In genomic region chr14:75003250-75004027, GRCh38 we compare ENCODE assay signal across 8 cellular contexts. TPM values are rescaled to one million over a fixed set of nuclear protein-coding genes. Genes with fewer than 3 reads are reported as not detected.
DNase-seq lines count a peak whose midpoint lies in the region; ATAC-seq and TF ChIP-seq lines count a peak whose summit lies in the region.

No MANE protein-coding gene starts in this region.

- H3K4me3 Mint-ChIP-seq in type B pancreatic cell = peak overlapping the region; percentile 99

- peaks cover 24% of the 10 kb centered on the region for H3K79me2 ChIP-seq in ACC112 (ENCODE audit: control insufficient read depth, insufficient read depth, low read length, unreplicated experiment)

- no peaks in the 10 kb centered on the region for H3K27me3 Mint-ChIP-seq in type B pancreatic cell

- WGBS in liver = 11% methylated on average over 18 of the region's 18 CpGs

- peaks cover 15% of the 10 kb centered on the region for H3K4me1 Mint-ChIP-seq in type B pancreatic cell (ENCODE audit: unreplicated experiment)

- peak overlapping the region; percentile 82 for H3K27ac Mint-ChIP-seq in type B pancreatic cell

- peak overlapping the region; percentile 85 for H2AFZ ChIP-seq in ACC112 (ENCODE audit: low read length, unreplicated experiment)

- no peak for TF ChIP-seq RAD21 in liver (IDR thresholded peaks at IDR 0.05)

- H3K4me1 ChIP-seq in ACC112 (ENCODE audit: control insufficient read depth, insufficient read depth, low read length, unreplicated experiment) (peaks cover 14% of the 10 kb centered on the region), HEK293 (ENCODE audit: control insufficient read depth, insufficient read depth, low read length) (no peaks in the 10 kb centered on the region), liver (ENCODE audit: control insufficient read depth in 4 of 4, insufficient read depth in 4 of 4, low read length in 3 of 4) (peaks cover 0 to 17% (median 12%) of the 10 kb centered on the region in 4 donors)

- H3K36me3 ChIP-seq in ACC112 (ENCODE audit: insufficient read depth, low read length) = peaks cover 28% of the 10 kb centered on the region
- peaks cover 36 to 46% of the 10 kb centered on the region in 2 experiments for H3K36me3 ChIP-seq in HEK293 (ENCODE audit: control insufficient read depth in 2 of 2, insufficient read depth in 1 of 2, low read length in 2 of 2)
- peaks cover 7 to 27% (median 18%) of the 10 kb centered on the region in 4 donors for H3K36me3 ChIP-seq in liver (ENCODE audit: control insufficient read depth in 4 of 4, insufficient read depth in 3 of 4, low read depth in 1 of 4, low read length in 3 of 4)

- no peaks in the 10 kb centered on the region for H3K27me3 ChIP-seq in ACC112 (ENCODE audit: insufficient read depth, low read length)
- no peaks in the 10 kb centered on the region for H3K27me3 ChIP-seq in liver (ENCODE audit: control insufficient read depth in 4 of 4, insufficient read depth in 4 of 4, low read length in 3 of 4)

- CTCF ChIA-PET in HEK293 (lab: Yijun Ruan, JAX) = interaction anchor here (0.6 to 2.7 kb wide), 7 partner anchors 13 to 1878 kb away, joined by 3 to 10 read pairs (median 4); no protein-coding TSS in a partner anchor

- no peak for TF ChIP-seq CTCF in HEK293 (tag by site-specific recombination; IDR thresholded peaks at IDR 0.05)
- TF ChIP-seq CTCF in liver (IDR thresholded peaks at IDR 0.05; ENCODE audit: low read depth, low read length, missing input control) = no peak
- no peak for TF ChIP-seq CTCF in type B pancreatic cell (conservative IDR thresholded peaks at IDR 0.05)

- peaks cover 26% of the 10 kb centered on the region for H3K36me3 Mint-ChIP-seq in type B pancreatic cell

- ATAC-seq in GM18867 (IDR thresholded peaks at IDR 0.05; ENCODE audit: unreplicated experiment) = no peak
- ATAC-seq in HG03045 (IDR thresholded peaks at IDR 0.05; ENCODE audit: unreplicated experiment) = no peak

- no peak for DNase-seq in type B pancreatic cell (ENCODE audit: extremely low spot score, unreplicated experiment)
- DNase-seq in SKM-1 (lab: John Stamatoyannopoulos, UW; ENCODE audit: unreplicated experiment) = no peak

- peak overlapping the region; percentile 30 to 39 for H3K9ac ChIP-seq in liver (ENCODE audit: low read depth in 1 of 2, low read length in 2 of 2)

- POLR2A ChIA-PET in HEK293 (lab: Yijun Ruan, JAX) = interaction anchor here (1.3 to 1.7 kb wide), 3 partner anchors 15 to 80 kb away, joined by 3 to 6 read pairs (median 6); partner anchors contain the start of genes PGF and RPS6KL1

- H3K4me3 ChIP-seq in ACC112 (ENCODE audit: low read depth, low read length) (peak overlapping the region; percentile 97), HEK293 (ENCODE audit: low read depth, low read length) (peak overlapping the region; percentile 83), liver (ENCODE audit: low read depth in 1 of 3, low read length in 3 of 3) (peak overlapping the region; percentile 86 to 91 (median 87))

- peak overlapping the region; percentile 10; the same call in 1 of the 2 replicates for H3K27ac ChIP-seq in ACC112 (ENCODE audit: low read depth, low read length)
- H3K27ac ChIP-seq in HEK293 (ENCODE audit: extremely low read depth, low read depth, low read length) = peak overlapping the region; percentile 6; the same call in 1 of the 2 replicates
- peak overlapping the region; percentile 72 for H3K27ac ChIP-seq in angular gyrus (ENCODE audit: low read depth, low read length)
- H3K27ac ChIP-seq in liver (ENCODE audit: low read depth in 1 of 2, low read length in 2 of 2) = peak overlapping the region; percentile 52 to 67

- H3K9me3 ChIP-seq in HEK293 (ENCODE audit: control insufficient read depth, insufficient read depth, low read depth, low read length) (no peaks in the 10 kb centered on the region), liver (ENCODE audit: control insufficient read depth in 4 of 4, low read length in 3 of 4) (peaks cover 0 to 3% (median 0%) of the 10 kb centered on the region in 4 donors)

- no peaks in the 10 kb centered on the region for H3K9me3 Mint-ChIP-seq in type B pancreatic cell

TF ChIP-seq in HEK293, 187 proteins besides CTCF, POLR2A, EP300 and RAD21 (continues in another document):
- TF ChIP-seq REPIN1 (tag by site-specific recombination; IDR thresholded peaks at IDR 0.05; ENCODE audit: low read depth) = no peak
- peak; percentile 4; the same call in 1 of the 2 replicates for TF ChIP-seq ZNF76 (tag by site-specific recombination; IDR thresholded peaks at IDR 0.05; ENCODE audit: borderline replicate concordance, low read depth)
- TF ChIP-seq ZNF843 (tag by site-specific recombination; IDR thresholded peaks at IDR 0.05) = no peak
- no peak for TF ChIP-seq SALL2 (tag by site-specific recombination; IDR thresholded peaks at IDR 0.05; ENCODE audit: borderline replicate concordance)
- no peak for TF ChIP-seq ZNF639 (tag by site-specific recombination; IDR thresholded peaks at IDR 0.05)
- TF ChIP-seq ZNF391 (tag by site-specific recombination; IDR thresholded peaks at IDR 0.05; ENCODE audit: borderline replicate concordance, low read depth) = no peak
- peak; percentile 85 for TF ChIP-seq SCRT2 (tag by site-specific recombination; IDR thresholded peaks at IDR 0.05)
- no peak for TF ChIP-seq ELK4 (IDR thresholded peaks at IDR 0.05; ENCODE audit: borderline replicate concordance, low read depth, low read length)
- peak; percentile 77 for TF ChIP-seq SCRT1 (tag by site-specific recombination; IDR thresholded peaks at IDR 0.05; ENCODE audit: borderline replicate concordance)

TF ChIP-seq in liver, 16 proteins besides CTCF, POLR2A, EP300 and RAD21:
- no peak for TF ChIP-seq FOXA2 (IDR thresholded peaks at IDR 0.05)
- TF ChIP-seq GABPA (IDR thresholded peaks at IDR 0.05 in 1 of 2, conservative IDR thresholded peaks at IDR 0.05 in 1 of 2) = no peak
- TF ChIP-seq RXRA (IDR thresholded peaks at IDR 0.05) = no peak
- TF ChIP-seq REST (IDR thresholded peaks at IDR 0.05) = no peak
- TF ChIP-seq JUND (IDR thresholded peaks at IDR 0.05) = no peak

RNA-seq across cellular contexts. Expression of gene EIF2B2, which starts 0.7 kb away (rescaled TPM):
- 10 to 100 TPM; 16.2 to 22.0 TPM for total RNA-seq in liver
- 10 to 100 TPM; 18.5 to 23.6 TPM for polyA plus RNA-seq in liver
- 36.5 and 45.0 TPM in 2 replicates for total RNA-seq in type B pancreatic cell (ENCODE audit: low replicate concordance)

RNA-seq across cellular contexts. Expression of gene MLH3, which starts 47.8 kb away (rescaled TPM):
- 10 to 100 TPM in 1 of 2 donors, 1 to 10 TPM in 1; 7.4 to 29.7 TPM for total RNA-seq in liver
- 10 to 100 TPM in 1 of 2 donors, 1 to 10 TPM in 1; 5.8 to 12.4 TPM for polyA plus RNA-seq in liver
- total RNA-seq in type B pancreatic cell (ENCODE audit: low replicate concordance) = 19.3 and 28.5 TPM in 2 replicates

RNA-seq across cellular contexts. Expression of gene PGF, which starts 48.0 kb away (rescaled TPM):
- total RNA-seq in liver (1 to 10 TPM in 1 of 2 donors, under 1 TPM in 1; 0.61 to 4.5 TPM), type B pancreatic cell (ENCODE audit: low replicate concordance) (8.4 and 16.8 TPM in 2 replicates)
- polyA plus RNA-seq in liver = 1 to 10 TPM in 1 of 2 donors, under 1 TPM in 1; 0.90 to 2.8 TPM

Comparison
In these comparisons a context has a peak if more than half of its experiments do, and no peak if none do; other contexts are left out.
1. H3K27ac ChIP-seq: peak in every context shown above with its lines; median percentile 72 in angular gyrus; 60 in liver; 10 in ACC112; 6 in HEK293.